In the genomic region with DNA sequence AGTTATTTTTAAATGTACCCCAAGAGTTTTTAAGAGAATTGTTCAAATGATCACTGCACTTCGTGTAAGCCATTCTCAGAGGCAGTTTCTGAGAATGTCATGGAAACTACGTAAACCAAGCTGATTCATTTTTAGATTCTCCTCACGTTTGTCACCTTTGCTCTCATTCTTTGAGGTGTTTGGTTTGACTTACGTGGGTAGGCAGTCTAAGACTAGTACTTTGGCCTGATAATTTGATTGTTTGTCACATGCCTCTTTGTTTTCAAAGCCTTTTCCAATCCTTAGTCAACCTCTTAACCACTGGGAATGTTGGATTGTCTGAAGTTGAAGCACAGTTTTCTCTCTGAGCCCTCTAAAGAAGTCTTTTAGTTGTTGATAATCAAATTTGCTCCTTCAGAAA, we compare ENCODE assay signal across 12 cellular contexts. TPM values are rescaled to one million over a fixed set of nuclear protein-coding genes. Genes with fewer than 3 reads are reported as not detected.
DNase-seq lines count a peak whose midpoint lies in the region; ATAC-seq lines count a peak whose summit lies in the region.
"Had no signal": no experiment of that assay in that cellular context is flagged by ENCODE, and none has a peak within 500 bp of the region (broad histone marks: within the 10 kb centered on the region; RNA-seq: fewer than 3 reads in every experiment).

No MANE protein-coding gene starts in this region.

- no peak overlapping the region for H3K27ac ChIP-seq in substantia nigra (ENCODE audit: low read depth, low read length, poor library complexity, severe bottlenecking)
- H3K27ac ChIP-seq: HL-60 had no signal

- ATAC-seq in GM18508 (IDR thresholded peaks at IDR 0.05; ENCODE audit: insufficient read depth, unreplicated experiment) (peak; percentile 73), GM21526 (IDR thresholded peaks at IDR 0.05; ENCODE audit: low FRiP score, unreplicated experiment) (peak; percentile 67), HG03432 (IDR thresholded peaks at IDR 0.05; ENCODE audit: unreplicated experiment) (peak; percentile 94), left colon (peak; percentile 44)

- intact Hi-C loops in left colon (cut with DNase I, micrococcal nuclease): no loop called here

- DNase-seq in left colon (no peak), NCI-H1105 treated with DMSO at 0.1 percent for 48 hours (lab: John Stamatoyannopoulos, UW) (no peak), substantia nigra (lab: John Stamatoyannopoulos, UW) (no peak)
- DNase-seq in stimulated activated CD4-positive, alpha-beta T cell treated with anti-CD3 and anti-CD28 coated beads, Interleukin-4, amount 100 ng/mL, for 4 hours: no peak
- DNase-seq in activated CD8-positive, alpha-beta memory T cell treated with anti-CD3 and anti-CD28 coated beads, Interleukin-2, amount 50 U/mL, for 48 hours: no peak
- DNase-seq: activated naive CD4-positive, alpha-beta T cell treated with Interleukin-2 at 50 U/mL for 16 hours; DND-41; stimulated activated CD4-positive, alpha-beta T cell treated with anti-CD3 and anti-CD28 coated beads, Interleukin-4, amount 100 ng/mL, for 24 hours had no signal

RNA-seq across cellular contexts. Expression of a gene that starts 10.5 kb away (rescaled TPM):
- 100 to 1,000 TPM; 101 to 135 TPM for total RNA-seq in left colon

Comparison
In these comparisons a context has a peak if more than half of its experiments do, and no peak if none do; other contexts are left out.
1. ATAC-seq: peak in every context shown above with its lines; median percentile 94 in HG03432; 73 in GM18508; 67 in GM21526; 44 in left colon.